ENCODE assay signal across 8 cellular contexts in the genomic region with DNA sequence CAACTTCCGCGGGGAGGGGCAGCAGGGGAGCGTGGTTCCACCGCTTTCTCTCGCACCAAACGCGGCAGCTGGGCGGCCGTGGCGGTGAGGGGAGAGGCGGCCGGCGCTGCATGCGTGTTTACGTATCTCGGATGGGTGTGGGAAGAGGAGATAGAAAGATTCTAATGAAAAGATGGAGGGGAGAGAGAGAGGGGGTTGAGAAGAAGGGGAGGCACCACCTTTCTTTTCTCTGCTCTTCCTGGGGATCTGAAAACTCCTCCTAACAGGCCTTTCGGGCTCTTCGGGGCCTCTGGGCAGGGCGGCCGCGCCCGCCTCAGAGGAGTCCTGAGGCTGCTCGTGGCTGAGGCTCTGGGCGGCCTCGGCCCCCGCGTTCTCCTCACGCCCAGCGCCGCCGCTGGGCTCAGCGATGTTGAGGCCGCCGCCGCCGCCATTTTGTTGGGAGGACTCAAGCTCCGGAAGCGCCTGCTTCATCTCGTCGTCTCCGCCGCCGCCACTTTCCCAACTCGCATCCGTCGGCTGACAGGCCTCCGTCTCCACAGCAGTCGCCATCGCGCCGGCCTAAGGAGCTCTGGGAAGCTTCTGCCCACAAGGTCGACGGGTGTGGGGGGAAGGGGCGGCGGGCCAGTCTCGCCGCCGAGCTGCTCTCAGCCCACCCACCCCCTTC. TPM values are rescaled to one million over a fixed set of nuclear protein-coding genes. Genes with fewer than 3 reads are reported as not detected.
DNase-seq lines count a peak whose midpoint lies in the region; ATAC-seq and TF ChIP-seq lines count a peak whose summit lies in the region.

No MANE protein-coding gene starts in this region.

- H3K4ac ChIP-seq in IMR-90 (ENCODE audit: low read depth, low read length), result peak overlapping the region; percentile 94

- peak overlapping the region; percentile 90 for H3K4me3 ChIP-seq in IMR-90 (ENCODE audit: insufficient read depth, low read depth, low read length)
- peak overlapping the region; percentile 70 for H3K4me3 ChIP-seq in fibroblast of the aortic adventitia (ENCODE audit: low read depth, low read length)

- ATAC-seq in GM21526 (IDR thresholded peaks at IDR 0.05; ENCODE audit: low FRiP score, unreplicated experiment), result peak; percentile 64
- ATAC-seq in IMR-90 (ENCODE audit: low read depth), result peak; percentile 81

- peak overlapping the region; percentile 90 for H2BK5ac ChIP-seq in IMR-90 (ENCODE audit: low read depth, low read length, poor library complexity, severe bottlenecking)

- H3K27ac ChIP-seq in IMR-90 (ENCODE audit: insufficient read depth, low read length), result peak overlapping the region; percentile 99

- H3K36me3 ChIP-seq in IMR-90 (ENCODE audit: control insufficient read depth, insufficient read depth, low read length), result peaks cover 3% of the 10 kb centered on the region

- peaks cover 64% of the 10 kb centered on the region for H3K36me3 Mint-ChIP-seq in nephron progenitor cell (ENCODE audit: low read depth)
- peaks cover 54% of the 10 kb centered on the region for H3K36me3 Mint-ChIP-seq in stimulated activated naive CD8-positive, alpha-beta T cell treated with anti-CD3 and anti-CD28 coated beads, Interleukin-15, Interleukin-2, amounts not matched to agents 100 ng/mL and 50 ng/mL, for 24 hours (ENCODE audit: low read depth)

- peaks cover 3% of the 10 kb centered on the region for H3K27me3 Mint-ChIP-seq in nephron progenitor cell (ENCODE audit: low read depth, poor library complexity)
- H3K27me3 Mint-ChIP-seq in stimulated activated naive CD8-positive, alpha-beta T cell treated with anti-CD3 and anti-CD28 coated beads, Interleukin-15, Interleukin-2, amounts not matched to agents 100 ng/mL and 50 ng/mL, for 24 hours, result no peaks in the 10 kb centered on the region

- WGBS in IMR-90 (ENCODE audit: extremely low coverage in 2 of 2, insufficient read length in 1 of 2), 2 experiments, result 0% methylated on average over 1 of the region's 58 CpGs; no CpG with 5 or more reads in 1 of the 2 experiments

- peak overlapping the region; percentile 89 for H3K14ac ChIP-seq in IMR-90 (replicated peaks; ENCODE audit: low read depth, low read length)

- peak overlapping the region; percentile 95 for H3K18ac ChIP-seq in IMR-90 (ENCODE audit: low read depth, low read length)

- H3K4me1 Mint-ChIP-seq in nephron progenitor cell, result peaks cover 30% of the 10 kb centered on the region
- H3K4me1 Mint-ChIP-seq in stimulated activated naive CD8-positive, alpha-beta T cell treated with anti-CD3 and anti-CD28 coated beads, Interleukin-15, Interleukin-2, amounts not matched to agents 100 ng/mL and 50 ng/mL, for 24 hours (ENCODE audit: low read depth), result peaks cover 53% of the 10 kb centered on the region

- in situ Hi-C loops in IMR-90 (cut with MboI; ENCODE audit: low sequenced_read_pairs), result no loop called here

- H3K27me3 ChIP-seq in IMR-90 (ENCODE audit: control insufficient read depth, insufficient read depth, low read length), result no peaks in the 10 kb centered on the region

- peak overlapping the region; percentile 90 for H4K91ac ChIP-seq in IMR-90 (ENCODE audit: insufficient read depth, low read depth, low read length)

- no peaks in the 10 kb centered on the region; the same call in 1 of the 2 replicates for H4K20me1 ChIP-seq in IMR-90 (ENCODE audit: insufficient read depth, low read length)

- 0 out of 2 replicates have a peak, but pooled peaks have one; percentile 1 for TF ChIP-seq CTCF in IMR-90 (conservative IDR thresholded peaks at IDR 0.05; ENCODE audit: low read depth, low read length)
- peak; percentile 13 for TF ChIP-seq CTCF in fibroblast of the aortic adventitia (IDR thresholded peaks at IDR 0.05; ENCODE audit: insufficient read depth, low read length)
- no peak for TF ChIP-seq CTCF in nephron progenitor cell (IDR thresholded peaks at IDR 0.05)

- DNase-seq in DMS 273 treated with DMSO at 0.1 percent for 48 hours (lab: John Stamatoyannopoulos, UW), result peak; percentile 45
- peak; percentile 70 for DNase-seq in IMR-90
- peak; percentile 85 for DNase-seq in RPMI8226
- DNase-seq in activated effector memory CD4-positive, alpha-beta T cell treated with Interleukin-2 at 50 U/mL for 16 hours, result peak; percentile 72
- peak; percentile 66 for DNase-seq in fibroblast of the aortic adventitia (ENCODE audit: low read depth)
- DNase-seq in nephron progenitor cell, result peak; percentile 79

- peak overlapping the region; percentile 96 for H3K9ac ChIP-seq in IMR-90 (ENCODE audit: low read depth, low read length)

- peaks cover 15 to 29% of the 10 kb centered on the region in 2 experiments for H3K79me1 ChIP-seq in IMR-90 (ENCODE audit: low read depth in 1 of 2, low read length in 2 of 2)

- peaks cover 57% of the 10 kb centered on the region for H3K9me3 Mint-ChIP-seq in nephron progenitor cell
- H3K9me3 Mint-ChIP-seq in stimulated activated naive CD8-positive, alpha-beta T cell treated with anti-CD3 and anti-CD28 coated beads, Interleukin-15, Interleukin-2, amounts not matched to agents 100 ng/mL and 50 ng/mL, for 24 hours, result peaks cover 10% of the 10 kb centered on the region

- peak overlapping the region; percentile 21; the same call in 1 of the 3 replicates for H2BK15ac ChIP-seq in IMR-90 (ENCODE audit: low read depth, low read length)

- peak overlapping the region; percentile 63 for H3K27ac Mint-ChIP-seq in nephron progenitor cell
- H3K27ac Mint-ChIP-seq in stimulated activated naive CD8-positive, alpha-beta T cell treated with anti-CD3 and anti-CD28 coated beads, Interleukin-15, Interleukin-2, amounts not matched to agents 100 ng/mL and 50 ng/mL, for 24 hours, result peak overlapping the region; percentile 93

- peak overlapping the region; percentile 65 for H2BK120ac ChIP-seq in IMR-90 (ENCODE audit: low read depth, low read length)

- H3K9me3 ChIP-seq in IMR-90 (ENCODE audit: control insufficient read depth, insufficient read depth, low read length), result peaks cover 7% of the 10 kb centered on the region

- TF ChIP-seq RAD21 in IMR-90 (IDR thresholded peaks at IDR 0.05; ENCODE audit: low read length), result no peak

- intact Hi-C loops in IMR-90 (cut with micrococcal nuclease), result no loop called here

- BruUV-seq in IMR-90 (replicated peaks; lab: Mats Ljungman, UMichigan), result no TSS peak

- peak overlapping the region; percentile 87 for H4K5ac ChIP-seq in IMR-90 (ENCODE audit: low read depth, low read length)

- peak overlapping the region; percentile 96 for H2AK9ac ChIP-seq in IMR-90 (replicated peaks; ENCODE audit: low read depth, low read length, poor library complexity)

- dilution Hi-C loops in IMR-90 (cut with HindIII; ENCODE audit: low sequenced_read_pairs, unreplicated experiment), result no loop called here

- TF ChIP-seq POLR2A in IMR-90 (IDR thresholded peaks at IDR 0.05; ENCODE audit: low read depth, low read length), result peak; percentile 88

- no peaks in the 10 kb centered on the region for H3K9me1 ChIP-seq in IMR-90 (ENCODE audit: insufficient read depth, low read length)

- peak overlapping the region; percentile 84 to 97 for H4K8ac ChIP-seq in IMR-90 (ENCODE audit: low read depth in 2 of 2, low read length in 2 of 2)

- peak overlapping the region; percentile 91; the same call in 1 of the 2 replicates for H2AK5ac ChIP-seq in IMR-90 (ENCODE audit: low read depth, low read length)

- no peaks in the 10 kb centered on the region for H3K4me1 ChIP-seq in IMR-90 (ENCODE audit: control insufficient read depth, insufficient read depth, low read length)

- peak overlapping the region; percentile 89 for H3K4me3 Mint-ChIP-seq in nephron progenitor cell
- H3K4me3 Mint-ChIP-seq in stimulated activated naive CD8-positive, alpha-beta T cell treated with anti-CD3 and anti-CD28 coated beads, Interleukin-15, Interleukin-2, amounts not matched to agents 100 ng/mL and 50 ng/mL, for 24 hours, result peak overlapping the region; percentile 95

- H3K4me2 ChIP-seq in IMR-90 (ENCODE audit: low read depth, low read length), result peak overlapping the region; percentile 99

- H3K56ac ChIP-seq in IMR-90 (ENCODE audit: extremely low read depth, insufficient read depth, low read length), result peak overlapping the region; percentile 75

- peak overlapping the region; percentile 98 for H3K23ac ChIP-seq in IMR-90 (ENCODE audit: low read depth, low read length)

- no peak overlapping the region for H2BK20ac ChIP-seq in IMR-90 (ENCODE audit: low read depth, low read length)

- H2AFZ ChIP-seq in IMR-90 (replicated peaks; ENCODE audit: low read length, poor library complexity), result peak overlapping the region; percentile 96

- CTCF ChIA-PET in IMR-90 (lab: Yijun Ruan, JAX), result interaction anchor here (0.7 kb wide), 2 partner anchors 540 to 1272 kb away, joined by 3 to 4 read pairs; no protein-coding TSS in a partner anchor

- POLR2A ChIA-PET in IMR-90 (lab: Charles Lee; ENCODE audit: unreplicated experiment), result interaction anchor here (0.5 to 0.6 kb wide), 2 partner anchors 514 to 527 kb away, joined by 3 read pairs; no protein-coding TSS in a partner anchor

TF ChIP-seq in IMR-90, 13 proteins besides CTCF, POLR2A, EP300 and RAD21:
- peak; percentile 52; the same call in 1 of the 2 replicates for TF ChIP-seq MAZ (IDR thresholded peaks at IDR 0.05; ENCODE audit: borderline replicate concordance, low read depth, low read length)
- TF ChIP-seq NFE2L2 (IDR thresholded peaks at IDR 0.05; ENCODE audit: low read depth, low read length), result no peak

RNA-seq across cellular contexts. Expression of a gene that starts 0.5 kb away (rescaled TPM):
- total RNA-seq in IMR-90 (2012; rRNA removed) (28.5 and 48.6 TPM in 2 replicates), fibroblast of the aortic adventitia (ENCODE audit: low replicate concordance) (93.9 and 102 TPM in 2 replicates)
- polyA plus RNA-seq in IMR-90 (2012; rRNA removed), result 10.4 and 13.3 TPM in 2 replicates
- 2.2 and 2.4 TPM in 2 replicates for polyA plus RNA-seq in IMR-90 (2012; cell fraction: cytosol; rRNA removed)
- polyA plus RNA-seq in IMR-90 (2012; cell fraction: nucleus; rRNA removed; ENCODE audit: low replicate concordance), result 3.2 and 23.9 TPM in 2 replicates

Comparison
In these comparisons a context has a peak if more than half of its experiments do, and no peak if none do; other contexts are left out.
1. Peak in every context shown above with its lines: DNase-seq, ATAC-seq, H3K4me3 ChIP-seq and H3K27ac ChIP-seq.